ENCODE assay signal across 10 cellular contexts in genomic region chr5:140051950-140052349, GRCh38. TPM values are rescaled to one million over a fixed set of nuclear protein-coding genes. Genes with fewer than 3 reads are reported as not detected.
"Had no signal": no experiment of that assay in that cellular context is flagged by ENCODE, and none has a peak within 500 bp of the region (broad histone marks: within the 10 kb centered on the region; RNA-seq: fewer than 3 reads in every experiment).

No MANE protein-coding gene starts in this region.

- H2AFZ ChIP-seq: GM23248 had no signal

- FAIRE-seq: HTR-8/SVneo had no signal

- H3K4me3 ChIP-seq: GM23248, HAP-1 had no signal

- H3K4me2 ChIP-seq: KMS-11 had no signal

- H3K27ac ChIP-seq: GM23248, KMS-11 had no signal

- ATAC-seq: HCT116 had no signal

- H3K9me3 ChIP-seq: HAP-1 had no signal

- H3K36me3 ChIP-seq: HAP-1 had no signal

- DNase-seq: GM23248, GOT3, H7, Karpas-422, KBM-7 had no signal

- H3K9ac ChIP-seq: GM23248, KMS-11 had no signal

- H3K4me1 ChIP-seq: HAP-1 had no signal

RNA-seq across cellular contexts. Expression of gene NRG2, which starts 8.9 kb away (rescaled TPM):
- total RNA-seq: GM23248, HT-29 had no signal
